Comparison of ENCODE assay signal across 2 cellular contexts in the genomic region with DNA sequence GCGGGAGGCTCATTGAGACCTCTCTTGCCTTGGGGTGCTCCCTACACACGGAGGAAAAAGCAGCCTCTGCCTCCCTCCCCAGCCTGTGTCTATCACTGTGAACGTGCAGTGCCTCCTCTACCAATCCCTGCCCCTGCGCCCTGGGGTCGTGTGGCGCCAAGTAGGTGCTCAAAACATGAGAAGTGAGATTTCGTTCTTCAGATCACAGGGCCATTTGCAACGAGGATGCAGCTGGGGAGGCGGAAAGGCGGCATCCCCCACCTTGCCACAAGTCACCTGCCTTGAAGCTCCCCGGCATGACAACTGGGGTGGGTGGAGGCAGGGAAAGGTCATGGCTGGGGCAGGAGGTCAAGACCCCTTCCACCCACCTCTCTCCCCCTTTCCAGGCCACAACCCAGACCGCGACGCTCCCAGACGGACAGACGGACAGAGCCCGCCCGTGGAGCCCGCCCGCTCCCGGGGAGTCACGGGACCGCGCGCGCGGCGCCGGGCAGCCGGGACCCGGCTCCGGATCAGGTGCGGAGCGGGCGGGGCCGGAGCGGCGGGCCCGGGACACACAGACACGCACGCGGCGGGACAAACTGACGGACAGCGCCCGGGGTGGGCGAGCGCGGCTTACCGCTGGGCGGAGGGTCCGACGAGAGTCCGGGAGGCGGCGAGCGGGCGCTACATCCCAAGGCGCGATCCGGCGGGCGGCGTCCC.
TF ChIP-seq lines count a peak whose summit lies in the region.

No MANE protein-coding gene starts in this region.

TF ChIP-seq in SK-N-SH, 30 proteins besides CTCF, POLR2A, EP300 and RAD21 (continued from another document):
- TF ChIP-seq FOXJ3 (CRISPR knock-in tag; IDR thresholded peaks at IDR 0.05), result no peak
- TF ChIP-seq RFX5 (IDR thresholded peaks at IDR 0.05; ENCODE audit: low read length), result no peak
- TF ChIP-seq MEF2A (IDR thresholded peaks at IDR 0.05; ENCODE audit: borderline replicate concordance, low read depth), result no peak
- TF ChIP-seq REST (IDR thresholded peaks at IDR 0.05; ENCODE audit: low read depth, low read length), result no peak
- TF ChIP-seq, protein P1, sequence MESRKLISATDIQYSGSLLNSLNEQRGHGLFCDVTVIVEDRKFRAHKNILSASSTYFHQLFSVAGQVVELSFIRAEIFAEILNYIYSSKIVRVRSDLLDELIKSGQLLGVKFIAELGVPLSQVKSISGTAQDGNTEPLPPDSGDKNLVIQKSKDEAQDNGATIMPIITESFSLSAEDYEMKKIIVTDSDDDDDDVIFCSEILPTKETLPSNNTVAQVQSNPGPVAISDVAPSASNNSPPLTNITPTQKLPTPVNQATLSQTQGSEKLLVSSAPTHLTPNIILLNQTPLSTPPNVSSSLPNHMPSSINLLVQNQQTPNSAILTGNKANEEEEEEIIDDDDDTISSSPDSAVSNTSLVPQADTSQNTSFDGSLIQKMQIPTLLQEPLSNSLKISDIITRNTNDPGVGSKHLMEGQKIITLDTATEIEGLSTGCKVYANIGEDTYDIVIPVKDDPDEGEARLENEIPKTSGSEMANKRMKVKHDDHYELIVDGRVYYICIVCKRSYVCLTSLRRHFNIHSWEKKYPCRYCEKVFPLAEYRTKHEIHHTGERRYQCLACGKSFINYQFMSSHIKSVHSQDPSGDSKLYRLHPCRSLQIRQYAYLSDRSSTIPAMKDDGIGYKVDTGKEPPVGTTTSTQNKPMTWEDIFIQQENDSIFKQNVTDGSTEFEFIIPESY (IDR thresholded peaks at IDR 0.05; ENCODE audit: borderline replicate concordance, low read depth), result no peak
- TF ChIP-seq USF1 (IDR thresholded peaks at IDR 0.05; ENCODE audit: borderline replicate concordance, low read depth), result no peak
- no peak for TF ChIP-seq MAX (IDR thresholded peaks at IDR 0.05; ENCODE audit: low read depth)
- no peak for TF ChIP-seq TAF1 (IDR thresholded peaks at IDR 0.05; ENCODE audit: borderline replicate concordance, low read depth, low read length)
- no peak for TF ChIP-seq EZH2phosphoT487 (IDR thresholded peaks at IDR 0.05; ENCODE audit: borderline replicate concordance, low read depth)
- no peak for TF ChIP-seq FOXM1 (IDR thresholded peaks at IDR 0.05; ENCODE audit: low read depth)

TF ChIP-seq in SK-N-SH treated with all-trans-retinoic acid at 6 μM for 48 hours, 23 proteins besides CTCF, POLR2A, EP300 and RAD21 (continued from another document):
- no peak for TF ChIP-seq POU6F1 (CRISPR knock-in tag; IDR thresholded peaks at IDR 0.05; ENCODE audit: borderline replicate concordance, low read depth)
- no peak for TF ChIP-seq ZFP30 (CRISPR knock-in tag; IDR thresholded peaks at IDR 0.05)
- no peak for TF ChIP-seq TCF4 (CRISPR knock-in tag; IDR thresholded peaks at IDR 0.05; ENCODE audit: borderline replicate concordance)
